ENCODE assay signal across 8 cellular contexts in genomic region chr7:38070718-38071117, GRCh38.
A peak's percentile ranks its signal among the peaks of the same experiment; 100 is the strongest.
DNase-seq lines count a peak whose midpoint lies in the region; ATAC-seq and TF ChIP-seq lines count a peak whose summit lies in the region.

No MANE protein-coding gene starts in this region.

- H3K4me1 ChIP-seq in DND-41 (ENCODE audit: insufficient read depth, low read length): no peaks in the 10 kb centered on the region

- H3K4me3 ChIP-seq in DND-41 (ENCODE audit: low read depth in 1 of 2, low read length in 2 of 2) (no peak overlapping the region), brain microvascular endothelial cell (ENCODE audit: low read depth, low read length) (no peak overlapping the region)

- TF ChIP-seq CTCF in DND-41 (IDR thresholded peaks at IDR 0.05; ENCODE audit: borderline replicate concordance, extremely low read depth, low read length, poor library complexity, severe bottlenecking) (peak; percentile 46), brain microvascular endothelial cell (IDR thresholded peaks at IDR 0.05; ENCODE audit: low read depth, low read length, missing control alignments) (peak; percentile 64)

- in situ Hi-C loops in brain microvascular endothelial cell (cut with HindIII; ENCODE audit: low pct_ligation_motif_present, low sequenced_read_pairs): no loop called here

- H3K36me3 ChIP-seq in DND-41 (ENCODE audit: insufficient read depth, low read length) (no peaks in the 10 kb centered on the region), brain microvascular endothelial cell (replicated peaks) (no peaks in the 10 kb centered on the region)

- ATAC-seq in DND-41 (ENCODE audit: insufficient read depth, low read depth) (peak; percentile 45; the same call in 1 of the 3 replicates), GM19328 (IDR thresholded peaks at IDR 0.05; ENCODE audit: unreplicated experiment) (no peak), GM19397 (IDR thresholded peaks at IDR 0.05; ENCODE audit: unreplicated experiment) (no peak), GM21447 (IDR thresholded peaks at IDR 0.05; ENCODE audit: unreplicated experiment) (no peak)

- no peak for DNase-seq in DND-41
- DNase-seq in LoVo (ENCODE audit: low spot score): peak; percentile 36
- DNase-seq in brain microvascular endothelial cell: peak; percentile 67
- DNase-seq in midbrain (lab: John Stamatoyannopoulos, UW): peak; percentile 11
- DNase-seq in activated CD8-positive, alpha-beta memory T cell treated with anti-CD3 and anti-CD28 coated beads, Interleukin-2, amount 50 U/mL, for 48 hours: no peak

- no peaks in the 10 kb centered on the region for H4K20me1 ChIP-seq in DND-41 (ENCODE audit: insufficient read depth, low read length)

- no peaks in the 10 kb centered on the region for H3K9me3 ChIP-seq in DND-41 (ENCODE audit: insufficient read depth, low read length, severe bottlenecking)

- H3K27ac ChIP-seq in DND-41 (ENCODE audit: low read length) (no peak overlapping the region), brain microvascular endothelial cell (no peak overlapping the region)

- no peak overlapping the region for H3K4me2 ChIP-seq in DND-41 (ENCODE audit: insufficient read depth, low read length)

- no peak overlapping the region for H3K9ac ChIP-seq in DND-41 (ENCODE audit: low read depth, low read length)

- H2AFZ ChIP-seq in DND-41 (ENCODE audit: low read depth, low read length): no peak overlapping the region

- H3K27me3 ChIP-seq in DND-41 (ENCODE audit: insufficient read depth, low read length, poor library complexity) (peaks cover 11% of the 10 kb centered on the region), brain microvascular endothelial cell (replicated peaks) (no peaks in the 10 kb centered on the region)

- no peaks in the 10 kb centered on the region for H3K79me2 ChIP-seq in DND-41 (ENCODE audit: insufficient read depth, low read length)

Comparison
In these comparisons a context has a peak if more than half of its experiments do, and no peak if none do; other contexts are left out.
1. DNase-seq: peak in LoVo (single experiment), brain microvascular endothelial cell (single experiment) and midbrain (single experiment); none in DND-41 (single experiment) and activated CD8-positive, alpha-beta memory T cell treated with anti-CD3 and anti-CD28 coated beads, Interleukin-2, amount 50 U/mL, for 48 hours (single experiment).